ENCODE assay signal across 19 cellular contexts in the genomic region with DNA sequence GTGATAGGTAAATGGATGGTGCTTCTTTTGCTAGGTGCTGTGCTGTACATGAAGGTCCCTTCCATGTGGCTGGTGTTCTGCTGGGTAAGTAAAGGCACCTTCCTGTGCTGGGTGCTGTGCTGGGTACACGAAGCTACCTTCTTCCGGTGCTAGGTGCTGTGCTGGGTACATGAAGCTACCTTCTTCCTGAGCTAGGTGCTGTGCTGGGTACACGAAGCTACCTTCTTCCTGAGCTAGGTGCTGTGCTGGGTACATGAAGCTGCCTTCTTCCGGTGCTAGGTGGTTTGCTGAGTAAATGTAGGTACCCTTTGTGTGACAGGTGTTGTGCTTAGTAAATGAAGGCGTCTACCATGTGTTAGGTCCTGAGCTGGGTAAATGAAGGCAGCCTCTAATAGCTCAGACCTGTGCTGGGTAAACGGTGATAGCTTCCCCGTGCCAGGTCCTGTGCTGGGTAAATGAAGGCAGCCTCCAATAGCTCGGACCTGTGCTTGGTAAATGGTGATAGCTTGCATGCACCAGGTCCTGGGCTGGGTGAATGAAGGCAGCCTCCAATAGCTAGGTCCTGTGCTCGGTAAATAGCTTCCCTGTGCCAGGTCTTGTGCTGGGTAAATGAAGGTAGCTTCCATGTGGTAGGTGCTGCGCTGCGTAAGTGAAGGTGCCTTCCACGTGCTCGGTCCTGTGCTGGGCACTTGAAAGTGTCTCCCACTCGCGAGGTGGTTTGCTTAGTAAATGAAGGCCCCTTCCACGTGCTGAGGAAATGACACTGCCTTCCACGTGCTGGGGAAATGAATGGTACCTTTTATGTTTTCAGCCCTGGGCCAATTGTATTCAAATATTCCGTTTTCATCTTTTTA.
"Had no signal": no experiment of that assay in that cellular context is flagged by ENCODE, and none has a peak within 500 bp of the region (broad histone marks: within the 10 kb centered on the region; RNA-seq: fewer than 3 reads in every experiment).

No MANE protein-coding gene starts in this region.

- H3K27me3 ChIP-seq: dorsolateral prefrontal cortex, neutrophil had no signal

- H3K27ac Mint-ChIP-seq: activated naive CD8-positive, alpha-beta T cell treated with anti-CD3 and anti-CD28 coated beads, Interleukin-2, amount 10 ng/mL, durations not matched to agents 7 days and 5 days; activated T-cell treated with anti-CD3 and anti-CD28 coated beads, Interleukin-2, amount 50 U/mL, for 24 hours; activated T-helper 2 cell treated with anti-CD3 and anti-CD28 coated beads, Interferon-gamma antibody, Interleukin-2, Interleukin-4, amounts not matched to agents 10 μg/mL and 5 μg/mL and 100 μg/mL, durations not matched to agents 14 hours and 24 hours and 36 hours; T-helper 1 cell treated with Interleukin-12 subunit alpha and Interleukin-12 subunit beta and Interleukin-4 antibody, amounts not matched to agents 30 μg/mL and 1 μg/mL, for 36 hours had no signal

- H3K9me3 Mint-ChIP-seq: activated T-cell treated with anti-CD3 and anti-CD28 coated beads, Interleukin-2, amount 50 U/mL, for 24 hours; naive thymus-derived CD8-positive, alpha-beta T cell had no signal

- H3K4me1 ChIP-seq: tibial artery had no signal

- DNase-seq: activated CD4-positive, alpha-beta T cell treated with anti-CD3 and anti-CD28 coated beads, Interleukin-2, amount 50 U/mL, for 4 hours; activated naive CD4-positive, alpha-beta T cell treated with Interleukin-2 at 50 U/mL for 16 hours; activated naive CD8-positive, alpha-beta T cell treated with anti-CD3 and anti-CD28 coated beads, Interleukin-2, amount 10 ng/mL, durations not matched to agents 7 days and 5 days; activated T-cell treated with anti-CD3 and anti-CD28 coated beads, Interleukin-2, amount 50 U/mL, for 24 hours; amygdala; caudate nucleus; dorsolateral prefrontal cortex; erythroblast; kidney glomerular epithelial cell; mesenchymal stem cell; naive thymus-derived CD8-positive, alpha-beta T cell; stimulated activated naive CD4-positive, alpha-beta T cell had no signal

- H3K4me3 Mint-ChIP-seq: activated naive CD8-positive, alpha-beta T cell treated with anti-CD3 and anti-CD28 coated beads, Interleukin-2, amount 10 ng/mL, durations not matched to agents 7 days and 5 days; activated T-cell treated with anti-CD3 and anti-CD28 coated beads, Interleukin-2, amount 50 U/mL, for 24 hours; naive thymus-derived CD8-positive, alpha-beta T cell; T-helper 1 cell treated with Interleukin-12 subunit alpha and Interleukin-12 subunit beta and Interleukin-4 antibody, amounts not matched to agents 30 μg/mL and 1 μg/mL, for 36 hours had no signal

- H3K36me3 ChIP-seq: neutrophil, tibial artery had no signal

- H3K27ac ChIP-seq: dorsolateral prefrontal cortex, neutrophil, tibial artery had no signal

- FAIRE-seq: endometrium, frontal cortex, urothelium cell line had no signal

- H3K36me3 Mint-ChIP-seq: activated naive CD8-positive, alpha-beta T cell treated with anti-CD3 and anti-CD28 coated beads, Interleukin-2, amount 10 ng/mL, durations not matched to agents 7 days and 5 days; naive thymus-derived CD8-positive, alpha-beta T cell had no signal

- H3K27me3 Mint-ChIP-seq: activated T-cell treated with anti-CD3 and anti-CD28 coated beads, Interleukin-2, amount 50 U/mL, for 24 hours had no signal

- ATAC-seq: naive thymus-derived CD8-positive, alpha-beta T cell had no signal

- H3K9me3 ChIP-seq: neutrophil, tibial artery had no signal

- H3K4me3 ChIP-seq: dorsolateral prefrontal cortex, tibial artery had no signal
